30 cellular contexts compared by ENCODE assay signal in genomic region chr14:101503431-101504095, GRCh38. TPM values are rescaled to one million over a fixed set of nuclear protein-coding genes. Genes with fewer than 3 reads are reported as not detected.
DNase-seq lines count a peak whose midpoint lies in the region; ATAC-seq and TF ChIP-seq lines count a peak whose summit lies in the region.
"Had no signal": no experiment of that assay in that cellular context is flagged by ENCODE, and none has a peak within 500 bp of the region (broad histone marks: within the 10 kb centered on the region; RNA-seq: fewer than 3 reads in every experiment).

No MANE protein-coding gene starts in this region.

- H3K79me2 ChIP-seq in mammary epithelial cell (ENCODE audit: insufficient read depth, low read length) = no peaks in the 10 kb centered on the region
- no peaks in the 10 kb centered on the region for H3K79me2 ChIP-seq in mesendoderm (ENCODE audit: control insufficient read depth, insufficient read depth, low read length)

- H3K27me3 Mint-ChIP-seq in MCF 10A (ENCODE audit: insufficient read depth, unreplicated experiment) = peaks cover 41% of the 10 kb centered on the region
- peaks cover 2% of the 10 kb centered on the region for H3K27me3 Mint-ChIP-seq in activated B cell treated with CpG ODN at 0.5 μM for 24 hours

- no peak overlapping the region for H3K18ac ChIP-seq in mesendoderm (ENCODE audit: low read length)

- no peak overlapping the region for H3K4ac ChIP-seq in mesendoderm (ENCODE audit: low read depth, low read length)

- H3K27ac Mint-ChIP-seq in MCF 10A (ENCODE audit: low read depth, unreplicated experiment) (peak overlapping the region; percentile 68), activated B cell treated with CpG ODN at 0.5 μM for 24 hours (no peak overlapping the region)
- H3K27ac Mint-ChIP-seq: activated CD4-positive, alpha-beta T cell treated with anti-CD3 and anti-CD28 coated beads for 36 hours; activated naive CD8-positive, alpha-beta T cell treated with anti-CD3 and anti-CD28 coated beads, Interleukin-2, amount 10 ng/mL, durations not matched to agents 7 days and 5 days; effector memory CD8-positive, alpha-beta T cell; T-cell had no signal

- TF ChIP-seq CTCF in MCF 10A (IDR thresholded peaks at IDR 0.05; ENCODE audit: unreplicated experiment) = no peak
- no peak for TF ChIP-seq CTCF in mammary epithelial cell (conservative IDR thresholded peaks at IDR 0.05 in 1 of 2, IDR thresholded peaks at IDR 0.05 in 1 of 2; ENCODE audit: extremely low read depth in 1 of 2, insufficient read depth in 1 of 2, low read depth in 1 of 2, low read length in 2 of 2)
- TF ChIP-seq CTCF in activated B cell treated with CpG ODN at 0.5 μM for 24 hours (IDR thresholded peaks at IDR 0.05) = no peak
- no peak for TF ChIP-seq CTCF in left lung (IDR thresholded peaks at IDR 0.05)
- no peak for TF ChIP-seq CTCF in suprapubic skin (IDR thresholded peaks at IDR 0.05)
- no peak for TF ChIP-seq CTCF in mucosa of descending colon (IDR thresholded peaks at IDR 0.05)

- H2BK120ac ChIP-seq in mesendoderm (ENCODE audit: low read depth, low read length) = no peak overlapping the region

- no peak overlapping the region for H2AFZ ChIP-seq in mammary epithelial cell (ENCODE audit: low read depth, low read length)

- H3K4me1 ChIP-seq in mammary epithelial cell (ENCODE audit: insufficient read depth, low read length) = no peaks in the 10 kb centered on the region
- no peaks in the 10 kb centered on the region for H3K4me1 ChIP-seq in left lung
- peaks cover 10% of the 10 kb centered on the region for H3K4me1 ChIP-seq in suprapubic skin
- H3K4me1 ChIP-seq in mesendoderm (ENCODE audit: control insufficient read depth, low read depth, low read length) = no peaks in the 10 kb centered on the region
- no peaks in the 10 kb centered on the region for H3K4me1 ChIP-seq in mucosa of descending colon (ENCODE audit: low read depth)
- H3K4me1 ChIP-seq: foreskin keratinocyte, SJSA1 had no signal

- BruUV-seq in MCF 10A (replicated peaks; lab: Mats Ljungman, UMichigan) = no TSS peak
- BruUV-seq in mammary epithelial cell (replicated peaks; lab: Mats Ljungman, UMichigan) = no TSS peak

- intact Hi-C loops in MCF 10A (cut with micrococcal nuclease) (no loop called here), mammary epithelial cell (cut with micrococcal nuclease) (no loop called here), activated B cell treated with CpG ODN at 0.5 μM for 24 hours (cut with micrococcal nuclease) (no loop called here), left lung (cut with DNase I) (no loop called here), mucosa of descending colon (cut with DNase I, micrococcal nuclease) (no loop called here)

- DNase-seq in MCF 10A (ENCODE audit: unreplicated experiment) = no peak
- no peak for DNase-seq in mammary epithelial cell
- peak; percentile 3 for DNase-seq in activated B cell treated with CpG ODN at 0.5 μM for 24 hours
- peak; percentile 12 to 41 for DNase-seq in left lung
- DNase-seq in suprapubic skin (ENCODE audit: low spot score in 2 of 2) = peak; percentile 45 to 47
- DNase-seq in mesendoderm = no peak
- no peak for DNase-seq in mucosa of descending colon
- DNase-seq: ACHN; activated CD4-positive, alpha-beta T cell treated with anti-CD3 and anti-CD28 coated beads for 36 hours; activated naive CD8-positive, alpha-beta T cell treated with anti-CD3 and anti-CD28 coated beads, Interleukin-2, amount 10 ng/mL, durations not matched to agents 7 days and 5 days; activated T-cell treated with anti-CD3 and anti-CD28 coated beads, Interleukin-2, amount 50 U/mL, for 48 hours; effector memory CD8-positive, alpha-beta T cell; foreskin keratinocyte; hippocampal formation; immature natural killer cell; Karpas-422; NCI-H187; NCI-H2171 treated with DMSO at 0.1 percent for 48 hours; NCI-H524; NK-92 treated with Interleukin-12 subunit alpha and Interleukin-12 subunit beta, amount 100 ng/mL, for 24 hours had no signal

- no peak overlapping the region for H4K8ac ChIP-seq in mesendoderm (ENCODE audit: low read depth, low read length)

- no peaks in the 10 kb centered on the region for H3K4me1 Mint-ChIP-seq in MCF 10A (ENCODE audit: insufficient read depth, unreplicated experiment)
- H3K4me1 Mint-ChIP-seq in activated B cell treated with CpG ODN at 0.5 μM for 24 hours = no peaks in the 10 kb centered on the region
- H3K4me1 Mint-ChIP-seq: activated CD4-positive, alpha-beta T cell treated with anti-CD3 and anti-CD28 coated beads for 36 hours; activated naive CD8-positive, alpha-beta T cell treated with anti-CD3 and anti-CD28 coated beads, Interleukin-2, amount 10 ng/mL, durations not matched to agents 7 days and 5 days; immature natural killer cell; T-cell had no signal

- H3K79me1 ChIP-seq in mesendoderm (ENCODE audit: low read length) = no peaks in the 10 kb centered on the region

- H3K27me3 ChIP-seq in mammary epithelial cell (ENCODE audit: insufficient read depth, low read length) = no peaks in the 10 kb centered on the region
- peaks cover 0 to 20% of the 10 kb centered on the region in 2 donors for H3K27me3 ChIP-seq in left lung
- H3K27me3 ChIP-seq in suprapubic skin = peaks cover 34% of the 10 kb centered on the region
- no peaks in the 10 kb centered on the region for H3K27me3 ChIP-seq in mesendoderm (ENCODE audit: insufficient read depth, low read length, poor library complexity)
- H3K27me3 ChIP-seq: BLaER1 treated with 17β-estradiol and CSF1 and Interleukin-3, amounts not matched to agents 10 nM and 100 nM; foreskin keratinocyte; neutrophil; SJSA1; vagina had no signal

- no peak for TF ChIP-seq EP300 in suprapubic skin (IDR thresholded peaks at IDR 0.05)

- no peak overlapping the region for H3K9ac ChIP-seq in mammary epithelial cell (ENCODE audit: insufficient read depth, low read length)
- no peak overlapping the region for H3K9ac ChIP-seq in mesendoderm (ENCODE audit: low read length)
- H3K9ac ChIP-seq: BLaER1 treated with 17β-estradiol and CSF1 and Interleukin-3, amounts not matched to agents 10 nM and 100 nM had no signal

- WGBS in mammary epithelial cell (ENCODE audit: low coverage, missing lambda C conversion rate) = 79% methylated on average over 10 of the region's 14 CpGs
- WGBS in suprapubic skin = 90% methylated on average over 12 of the region's 14 CpGs
- no CpG with 5 or more reads among the region's 14 CpGs for WGBS in mesendoderm (ENCODE audit: extremely low coverage, insufficient coverage, low lambda C conversion rate)

- no peak overlapping the region for H2BK5ac ChIP-seq in mesendoderm (ENCODE audit: low read length)

- no peaks in the 10 kb centered on the region for H3K36me3 ChIP-seq in mammary epithelial cell (ENCODE audit: insufficient read depth, low read length)
- no peaks in the 10 kb centered on the region for H3K36me3 ChIP-seq in left lung
- H3K36me3 ChIP-seq in suprapubic skin = no peaks in the 10 kb centered on the region
- no peaks in the 10 kb centered on the region for H3K36me3 ChIP-seq in mesendoderm (ENCODE audit: control insufficient read depth, insufficient read depth, low read length)
- no peaks in the 10 kb centered on the region for H3K36me3 ChIP-seq in mucosa of descending colon (ENCODE audit: low read depth)
- H3K36me3 ChIP-seq: BLaER1 treated with 17β-estradiol and CSF1 and Interleukin-3, amounts not matched to agents 10 nM and 100 nM; neutrophil; SJSA1; vagina had no signal

- H3K9me3 Mint-ChIP-seq in MCF 10A (ENCODE audit: unreplicated experiment) (peaks cover 8% of the 10 kb centered on the region), activated B cell treated with CpG ODN at 0.5 μM for 24 hours (no peaks in the 10 kb centered on the region)
- H3K9me3 Mint-ChIP-seq: activated naive CD8-positive, alpha-beta T cell treated with anti-CD3 and anti-CD28 coated beads, Interleukin-2, amount 10 ng/mL, durations not matched to agents 7 days and 5 days; T-cell had no signal

- ATAC-seq in activated B cell treated with CpG ODN at 0.5 μM for 24 hours (ENCODE audit: low read depth) = no peak
- ATAC-seq in left lung = no peak
- ATAC-seq in HG03457 (IDR thresholded peaks at IDR 0.05; ENCODE audit: unreplicated experiment) = no peak
- ATAC-seq in mucosa of descending colon = no peak
- ATAC-seq: activated CD4-positive, alpha-beta T cell treated with anti-CD3 and anti-CD28 coated beads for 36 hours; effector memory CD8-positive, alpha-beta T cell; esophagus mucosa; foreskin keratinocyte; T-cell had no signal

- no peak overlapping the region for H3K56ac ChIP-seq in mesendoderm (ENCODE audit: low read length)

- no peak for TF ChIP-seq POLR2A in suprapubic skin (IDR thresholded peaks at IDR 0.05)

- H4K5ac ChIP-seq in mesendoderm (ENCODE audit: low read length) = no peak overlapping the region

- H2BK15ac ChIP-seq in mesendoderm (replicated peaks; ENCODE audit: low read depth) = no peak overlapping the region

- H4K20me1 ChIP-seq in mammary epithelial cell (ENCODE audit: insufficient read depth, low read length) = no peaks in the 10 kb centered on the region
- H4K20me1 ChIP-seq: BLaER1 treated with 17β-estradiol and CSF1 and Interleukin-3, amounts not matched to agents 10 nM and 100 nM had no signal

- POLR2A ChIA-PET in MCF 10A (lab: Yijun Ruan, JAX) = no interaction called here
- POLR2A ChIA-PET in activated B cell treated with CpG ODN at 0.5 μM for 24 hours (lab: Charles Lee) = no interaction called here

- H3K27ac ChIP-seq in mammary epithelial cell (ENCODE audit: insufficient read depth, low read depth, low read length) = no peak overlapping the region
- no peak overlapping the region for H3K27ac ChIP-seq in left lung
- H3K27ac ChIP-seq in suprapubic skin = no peak overlapping the region
- H3K27ac ChIP-seq in mesendoderm (ENCODE audit: low read depth, low read length) = no peak overlapping the region
- H3K27ac ChIP-seq: BLaER1 treated with 17β-estradiol and CSF1 and Interleukin-3, amounts not matched to agents 10 nM and 100 nM; foreskin keratinocyte; neutrophil; SJSA1; vagina had no signal

- CTCF ChIA-PET in MCF 10A (lab: Yijun Ruan, JAX) (interaction anchor here (0.7 kb wide), 1 partner anchor 11 kb away, joined by 3 read pairs; no protein-coding TSS in a partner anchor), mammary epithelial cell (lab: Charles Lee; ENCODE audit: low non-redundant PET) (no interaction called here), activated B cell treated with CpG ODN at 0.5 μM for 24 hours (lab: Charles Lee) (no interaction called here)

- H2AK5ac ChIP-seq in mesendoderm (ENCODE audit: low read length) = no peak overlapping the region

- H3K4me2 ChIP-seq in mammary epithelial cell (ENCODE audit: insufficient read depth, low read depth, low read length) (no peak overlapping the region), mesendoderm (ENCODE audit: low read length) (no peak overlapping the region)
- H3K4me2 ChIP-seq: smooth muscle cell had no signal

- peaks cover 6% of the 10 kb centered on the region for H3K36me3 Mint-ChIP-seq in MCF 10A (ENCODE audit: insufficient read depth, unreplicated experiment)
- no peaks in the 10 kb centered on the region for H3K36me3 Mint-ChIP-seq in activated B cell treated with CpG ODN at 0.5 μM for 24 hours (ENCODE audit: low read depth)
- H3K36me3 Mint-ChIP-seq: activated naive CD8-positive, alpha-beta T cell treated with anti-CD3 and anti-CD28 coated beads, Interleukin-2, amount 10 ng/mL, durations not matched to agents 7 days and 5 days; immature natural killer cell; T-cell had no signal

- H3K4me3 Mint-ChIP-seq in MCF 10A (ENCODE audit: unreplicated experiment) (no peak overlapping the region), activated B cell treated with CpG ODN at 0.5 μM for 24 hours (no peak overlapping the region)
- H3K4me3 Mint-ChIP-seq: activated CD4-positive, alpha-beta T cell treated with anti-CD3 and anti-CD28 coated beads for 36 hours; activated naive CD8-positive, alpha-beta T cell treated with anti-CD3 and anti-CD28 coated beads, Interleukin-2, amount 10 ng/mL, durations not matched to agents 7 days and 5 days; effector memory CD8-positive, alpha-beta T cell; immature natural killer cell; T-cell had no signal

- in situ Hi-C loops in mammary epithelial cell (cut with MboI; ENCODE audit: low sequenced_read_pairs in 2 of 2) = no loop called here

- H3K23ac ChIP-seq in mesendoderm (ENCODE audit: low read length) = no peak overlapping the region

- no peak overlapping the region for H3K4me3 ChIP-seq in mammary epithelial cell (replicated peaks in 1 of 3; ENCODE audit: insufficient read depth in 1 of 3, low read depth in 2 of 3, low read length in 3 of 3)
- H3K4me3 ChIP-seq in left lung = no peak overlapping the region
- H3K4me3 ChIP-seq in suprapubic skin = no peak overlapping the region
- no peak overlapping the region for H3K4me3 ChIP-seq in mesendoderm (ENCODE audit: low read length)
- no peak overlapping the region for H3K4me3 ChIP-seq in mucosa of descending colon
- H3K4me3 ChIP-seq: BLaER1 treated with 17β-estradiol and CSF1 and Interleukin-3, amounts not matched to agents 10 nM and 100 nM; lung; SJSA1; smooth muscle cell; vagina had no signal

- dilution Hi-C loops in mammary epithelial cell (cut with HindIII; ENCODE audit: low sequenced_read_pairs) = loop anchor here (5.0 kb wide), 6 partner anchors 51 to 651 kb away; no protein-coding TSS in a partner anchor

- H3K9me3 ChIP-seq in mammary epithelial cell (replicated peaks; ENCODE audit: insufficient read depth, low read length) (peaks cover 21% of the 10 kb centered on the region), left lung (no peaks in the 10 kb centered on the region), suprapubic skin (no peaks in the 10 kb centered on the region), mucosa of descending colon (no peaks in the 10 kb centered on the region)
- H3K9me3 ChIP-seq: neutrophil, SJSA1, vagina had no signal

RNA-seq across cellular contexts. Expression of gene DIO3, which starts 57.7 kb away (rescaled TPM):
- total RNA-seq in MCF 10A (2022) = not detected in 2 replicates
- not detected for total RNA-seq in mammary epithelial cell
- not detected for polyA plus RNA-seq in mammary epithelial cell
- not detected for polyA minus RNA-seq in mammary epithelial cell
- total RNA-seq in activated B cell treated with CpG ODN at 0.5 μM for 24 hours = not detected in 2 replicates
- under 1 TPM; 0.38 to 0.84 TPM for total RNA-seq in left lung
- under 1 TPM; 0.44 to 0.89 (median 0.82) TPM for total RNA-seq in suprapubic skin
- 1.6 TPM for polyA plus RNA-seq in mesendoderm (2013, experiment 1 of 2)
- 1.6 TPM for polyA plus RNA-seq in mesendoderm (2013, experiment 2 of 2)
- total RNA-seq in mucosa of descending colon = 1 to 10 TPM; 1.8 to 2.5 (median 1.9) TPM
- total RNA-seq: activated CD4-positive, alpha-beta T cell treated with anti-CD3 and anti-CD28 coated beads for 36 hours; activated CD8-positive, alpha-beta memory T cell treated with anti-CD3 and anti-CD28 coated beads for 36 hours; activated naive CD8-positive, alpha-beta T cell treated with anti-CD3 and anti-CD28 coated beads, Interleukin-2, amount 10 ng/mL, durations not matched to agents 7 days and 5 days; foreskin keratinocyte; SJSA1; T-cell had no signal
- polyA plus RNA-seq: foreskin keratinocyte, immature natural killer cell had no signal

Comparison
In these comparisons a context has a peak if more than half of its experiments do, and no peak if none do; other contexts are left out.
1. DNase-seq: peak in activated B cell treated with CpG ODN at 0.5 μM for 24 hours (single experiment), left lung (2 of 2) and suprapubic skin (2 of 2); none in MCF 10A (single experiment), mammary epithelial cell (single experiment), mesendoderm (single experiment) and mucosa of descending colon (0 of 3).